ENCODE assay signal across 1 cellular context in the genomic region with DNA sequence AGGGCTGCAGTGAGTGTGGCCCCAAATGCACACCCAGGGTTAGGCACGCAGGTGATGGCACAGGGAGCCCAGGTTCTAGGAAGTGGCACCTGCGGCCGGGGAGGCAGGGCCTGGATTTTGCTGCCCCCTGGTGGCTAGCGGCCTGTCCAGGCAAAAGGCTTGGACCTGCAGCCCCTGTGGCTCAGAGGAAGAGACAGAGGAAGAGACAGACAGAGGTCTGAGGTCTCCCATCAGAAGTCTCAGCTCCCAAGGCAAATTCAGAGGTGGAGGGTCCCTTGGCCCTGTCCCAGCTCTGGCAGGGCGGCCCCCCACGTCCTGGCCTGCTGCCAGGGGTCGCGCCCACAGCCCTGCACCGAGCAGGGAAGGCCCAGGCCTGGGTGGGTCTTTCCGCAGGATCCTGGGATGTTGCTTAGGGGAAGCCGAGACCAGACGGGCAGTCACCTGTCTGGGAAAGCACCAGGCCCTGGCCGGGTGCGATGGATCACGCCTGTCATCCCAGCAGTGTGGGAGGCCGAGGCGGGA.
TF ChIP-seq lines count a peak whose summit lies in the region.

No MANE protein-coding gene starts in this region.

TF ChIP-seq in K562, 482 proteins besides CTCF, POLR2A, EP300 and RAD21 (continued from another document and continues in another):
- TF ChIP-seq, protein P1, sequence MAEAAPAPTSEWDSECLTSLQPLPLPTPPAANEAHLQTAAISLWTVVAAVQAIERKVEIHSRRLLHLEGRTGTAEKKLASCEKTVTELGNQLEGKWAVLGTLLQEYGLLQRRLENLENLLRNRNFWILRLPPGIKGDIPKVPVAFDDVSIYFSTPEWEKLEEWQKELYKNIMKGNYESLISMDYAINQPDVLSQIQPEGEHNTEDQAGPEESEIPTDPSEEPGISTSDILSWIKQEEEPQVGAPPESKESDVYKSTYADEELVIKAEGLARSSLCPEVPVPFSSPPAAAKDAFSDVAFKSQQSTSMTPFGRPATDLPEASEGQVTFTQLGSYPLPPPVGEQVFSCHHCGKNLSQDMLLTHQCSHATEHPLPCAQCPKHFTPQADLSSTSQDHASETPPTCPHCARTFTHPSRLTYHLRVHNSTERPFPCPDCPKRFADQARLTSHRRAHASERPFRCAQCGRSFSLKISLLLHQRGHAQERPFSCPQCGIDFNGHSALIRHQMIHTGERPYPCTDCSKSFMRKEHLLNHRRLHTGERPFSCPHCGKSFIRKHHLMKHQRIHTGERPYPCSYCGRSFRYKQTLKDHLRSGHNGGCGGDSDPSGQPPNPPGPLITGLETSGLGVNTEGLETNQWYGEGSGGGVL (CRISPR knock-in tag; IDR thresholded peaks at IDR 0.05) = no peak
- TF ChIP-seq MTF1 (CRISPR knock-in tag; IDR thresholded peaks at IDR 0.05; ENCODE audit: borderline replicate concordance) (no peak), TFAM (CRISPR knock-in tag; conservative IDR thresholded peaks at IDR 0.05) (no peak), SMARCE1 (IDR thresholded peaks at IDR 0.05) (no peak), MAZ (CRISPR knock-in tag; conservative IDR thresholded peaks at IDR 0.05 in 1 of 2, IDR thresholded peaks at IDR 0.05 in 1 of 2) (peak; percentile 25 to 46; a peak in 1 of 4 replicates), ATF3 (IDR thresholded peaks at IDR 0.05) (no peak), ATF3 (CRISPR knock-in tag; conservative IDR thresholded peaks at IDR 0.05) (no peak), ZNF561 (CRISPR knock-in tag; conservative IDR thresholded peaks at IDR 0.05) (no peak), ZKSCAN8 (CRISPR knock-in tag; IDR thresholded peaks at IDR 0.05) (no peak), HNRNPH1 (optimal IDR thresholded peaks at IDR 0.05; ENCODE audit: low read depth, low read length) (no peak), FOXO4 (CRISPR knock-in tag; IDR thresholded peaks at IDR 0.05) (0 out of 2 replicates have a peak, but pooled peaks have one; percentile 57), NFIX (CRISPR knock-in tag; IDR thresholded peaks at IDR 0.05; ENCODE audit: low read depth) (peak; percentile 4; the same call in 1 of the 2 replicates), IFI16 (CRISPR knock-in tag; IDR thresholded peaks at IDR 0.05) (no peak), HCFC1 (IDR thresholded peaks at IDR 0.05; ENCODE audit: low read depth, low read length) (0 out of 2 replicates have a peak, but pooled peaks have one; percentile 16), CHD4 (IDR thresholded peaks at IDR 0.05; ENCODE audit: insufficient read depth, insufficient replicate concordance, low read depth, low read length, poor library complexity, severe bottlenecking) (no peak), BACH1 (tag; IDR thresholded peaks at IDR 0.05) (no peak), SIN3A (IDR thresholded peaks at IDR 0.05; ENCODE audit: borderline replicate concordance in 2 of 2, control insufficient read depth in 1 of 2, low read depth in 2 of 2, low read length in 2 of 2) (no peak), HINFP (tag; conservative IDR thresholded peaks at IDR 0.05; ENCODE audit: low read depth) (no peak), RBM39 (optimal IDR thresholded peaks at IDR 0.05; ENCODE audit: low read depth, low read length) (peak; percentile 40), HLTF (IDR thresholded peaks at IDR 0.05) (no peak), AFF1 (IDR thresholded peaks at IDR 0.05; ENCODE audit: low read depth in 1 of 2, partially characterized antibody in 2 of 2) (no peak), SRSF9 (IDR thresholded peaks at IDR 0.05; ENCODE audit: borderline replicate concordance, low read depth, low read length) (no peak), CREB1 (IDR thresholded peaks at IDR 0.05) (no peak), CREB1 (CRISPR knock-in tag; IDR thresholded peaks at IDR 0.05) (peak; percentile 53; the same call in 1 of the 2 replicates), ETV5 (CRISPR knock-in tag; IDR thresholded peaks at IDR 0.05; ENCODE audit: low read depth) (no peak; the same call in 1 of the 2 replicates), NFE2L1 (tag; IDR thresholded peaks at IDR 0.05; ENCODE audit: borderline replicate concordance, low read depth) (no peak), ZNF311 (CRISPR knock-in tag; IDR thresholded peaks at IDR 0.05) (no peak), ETV6 (IDR thresholded peaks at IDR 0.05; ENCODE audit: borderline replicate concordance in 1 of 2, low read depth in 2 of 2, low read length in 1 of 2) (no peak), ETV6 (CRISPR knock-in tag; IDR thresholded peaks at IDR 0.05; ENCODE audit: borderline replicate concordance) (no peak), HDAC1 (IDR thresholded peaks at IDR 0.05) (no peak), RNF2 (IDR thresholded peaks at IDR 0.05) (0 out of 2 replicates have a peak, but pooled peaks have one; percentile 41), MTA3 (IDR thresholded peaks at IDR 0.05; ENCODE audit: borderline replicate concordance) (peak; percentile 64; the same call in 1 of the 2 replicates), NR3C1 (CRISPR knock-in tag; IDR thresholded peaks at IDR 0.05) (no peak), PKNOX1 (IDR thresholded peaks at IDR 0.05) (no peak), MLLT1 (IDR thresholded peaks at IDR 0.05) (no peak)
- TF ChIP-seq, protein P2, sequence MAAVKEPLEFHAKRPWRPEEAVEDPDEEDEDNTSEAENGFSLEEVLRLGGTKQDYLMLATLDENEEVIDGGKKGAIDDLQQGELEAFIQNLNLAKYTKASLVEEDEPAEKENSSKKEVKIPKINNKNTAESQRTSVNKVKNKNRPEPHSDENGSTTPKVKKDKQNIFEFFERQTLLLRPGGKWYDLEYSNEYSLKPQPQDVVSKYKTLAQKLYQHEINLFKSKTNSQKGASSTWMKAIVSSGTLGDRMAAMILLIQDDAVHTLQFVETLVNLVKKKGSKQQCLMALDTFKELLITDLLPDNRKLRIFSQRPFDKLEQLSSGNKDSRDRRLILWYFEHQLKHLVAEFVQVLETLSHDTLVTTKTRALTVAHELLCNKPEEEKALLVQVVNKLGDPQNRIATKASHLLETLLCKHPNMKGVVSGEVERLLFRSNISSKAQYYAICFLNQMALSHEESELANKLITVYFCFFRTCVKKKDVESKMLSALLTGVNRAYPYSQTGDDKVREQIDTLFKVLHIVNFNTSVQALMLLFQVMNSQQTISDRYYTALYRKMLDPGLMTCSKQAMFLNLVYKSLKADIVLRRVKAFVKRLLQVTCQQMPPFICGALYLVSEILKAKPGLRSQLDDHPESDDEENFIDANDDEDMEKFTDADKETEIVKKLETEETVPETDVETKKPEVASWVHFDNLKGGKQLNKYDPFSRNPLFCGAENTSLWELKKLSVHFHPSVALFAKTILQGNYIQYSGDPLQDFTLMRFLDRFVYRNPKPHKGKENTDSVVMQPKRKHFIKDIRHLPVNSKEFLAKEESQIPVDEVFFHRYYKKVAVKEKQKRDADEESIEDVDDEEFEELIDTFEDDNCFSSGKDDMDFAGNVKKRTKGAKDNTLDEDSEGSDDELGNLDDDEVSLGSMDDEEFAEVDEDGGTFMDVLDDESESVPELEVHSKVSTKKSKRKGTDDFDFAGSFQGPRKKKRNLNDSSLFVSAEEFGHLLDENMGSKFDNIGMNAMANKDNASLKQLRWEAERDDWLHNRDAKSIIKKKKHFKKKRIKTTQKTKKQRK (IDR thresholded peaks at IDR 0.05; ENCODE audit: borderline replicate concordance, low read depth, low read length) = no peak
- TF ChIP-seq, protein P3, sequence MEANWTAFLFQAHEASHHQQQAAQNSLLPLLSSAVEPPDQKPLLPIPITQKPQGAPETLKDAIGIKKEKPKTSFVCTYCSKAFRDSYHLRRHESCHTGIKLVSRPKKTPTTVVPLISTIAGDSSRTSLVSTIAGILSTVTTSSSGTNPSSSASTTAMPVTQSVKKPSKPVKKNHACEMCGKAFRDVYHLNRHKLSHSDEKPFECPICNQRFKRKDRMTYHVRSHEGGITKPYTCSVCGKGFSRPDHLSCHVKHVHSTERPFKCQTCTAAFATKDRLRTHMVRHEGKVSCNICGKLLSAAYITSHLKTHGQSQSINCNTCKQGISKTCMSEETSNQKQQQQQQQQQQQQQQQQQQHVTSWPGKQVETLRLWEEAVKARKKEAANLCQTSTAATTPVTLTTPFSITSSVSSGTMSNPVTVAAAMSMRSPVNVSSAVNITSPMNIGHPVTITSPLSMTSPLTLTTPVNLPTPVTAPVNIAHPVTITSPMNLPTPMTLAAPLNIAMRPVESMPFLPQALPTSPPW (CRISPR knock-in tag; IDR thresholded peaks at IDR 0.05) = peak; percentile 37; the same call in 1 of the 2 replicates
- TF ChIP-seq, protein P4, sequence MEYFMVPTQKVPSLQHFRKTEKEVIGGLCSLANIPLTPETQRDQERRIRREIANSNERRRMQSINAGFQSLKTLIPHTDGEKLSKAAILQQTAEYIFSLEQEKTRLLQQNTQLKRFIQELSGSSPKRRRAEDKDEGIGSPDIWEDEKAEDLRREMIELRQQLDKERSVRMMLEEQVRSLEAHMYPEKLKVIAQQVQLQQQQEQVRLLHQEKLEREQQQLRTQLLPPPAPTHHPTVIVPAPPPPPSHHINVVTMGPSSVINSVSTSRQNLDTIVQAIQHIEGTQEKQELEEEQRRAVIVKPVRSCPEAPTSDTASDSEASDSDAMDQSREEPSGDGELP (CRISPR knock-in tag; IDR thresholded peaks at IDR 0.05; ENCODE audit: borderline replicate concordance) = peak; percentile 59; the same call in 1 of the 2 replicates
